Comparison of ENCODE assay signal across 8 cellular contexts in genomic region chr2:174024524-174025270, GRCh38. TPM values are rescaled to one million over a fixed set of nuclear protein-coding genes. Genes with fewer than 3 reads are reported as not detected.
A peak's percentile ranks its signal among the peaks of the same experiment; 100 is the strongest.
DNase-seq lines count a peak whose midpoint lies in the region; ATAC-seq, FAIRE-seq and TF ChIP-seq lines count a peak whose summit lies in the region.

No MANE protein-coding gene starts in this region.

- no peak overlapping the region for H4K8ac ChIP-seq in H1 (ENCODE audit: extremely low read depth, insufficient read depth, low read length)

- H3K9me3 ChIP-seq in H1 (ENCODE audit: insufficient read depth in 2 of 2, low read depth in 1 of 2, low read length in 1 of 2) (no peaks in the 10 kb centered on the region), mucosa of rectum (ENCODE audit: control insufficient read depth in 2 of 2, low read length in 2 of 2) (no peaks in the 10 kb centered on the region)
- H3K9me3 ChIP-seq in CD8-positive, alpha-beta T cell (ENCODE audit: low read length), result no peaks in the 10 kb centered on the region

- peak overlapping the region; percentile 29 to 30; a peak in 3 of 4 replicates for H3K4me2 ChIP-seq in H1 (ENCODE audit: insufficient read depth in 1 of 2, low read depth in 2 of 2, low read length in 2 of 2)

- TF ChIP-seq POLR2A in H1 (IDR thresholded peaks at IDR 0.05; ENCODE audit: control extremely low read depth in 1 of 2, low read depth in 2 of 2, low read length in 2 of 2) (no peak), erythroblast (IDR thresholded peaks at IDR 0.05; ENCODE audit: low read length) (no peak)

- H2BK120ac ChIP-seq in H1 (replicated peaks; ENCODE audit: low read depth, low read length), result peak overlapping the region; percentile 59

- H3K9me3 Mint-ChIP-seq in activated naive CD8-positive, alpha-beta T cell treated with anti-CD3 and anti-CD28 coated beads, Interleukin-2, amount 50 U/mL, for 24 hours, result peaks cover 5% of the 10 kb centered on the region
- no peaks in the 10 kb centered on the region for H3K9me3 Mint-ChIP-seq in activated naive CD8-positive, alpha-beta T cell treated with anti-CD3 and anti-CD28 coated beads for 36 hours
- H3K9me3 Mint-ChIP-seq in stimulated activated naive B cell treated with anti-CD40 and anti-IgM and Interleukin-4, amounts not matched to agents 10 μg/mL and 1 μg/mL and 100 μg/mL, for 72 hours, result no peaks in the 10 kb centered on the region
- H3K9me3 Mint-ChIP-seq in CD8-positive, alpha-beta T cell, result no peaks in the 10 kb centered on the region

- H3K79me2 ChIP-seq in H1 (ENCODE audit: control insufficient read depth in 1 of 2, insufficient read depth in 2 of 2, low read length in 2 of 2), result no peaks in the 10 kb centered on the region

- no peaks in the 10 kb centered on the region for H3K36me3 Mint-ChIP-seq in activated naive CD8-positive, alpha-beta T cell treated with anti-CD3 and anti-CD28 coated beads, Interleukin-2, amount 50 U/mL, for 24 hours (ENCODE audit: low read depth)
- no peaks in the 10 kb centered on the region for H3K36me3 Mint-ChIP-seq in activated naive CD8-positive, alpha-beta T cell treated with anti-CD3 and anti-CD28 coated beads for 36 hours
- no peaks in the 10 kb centered on the region for H3K36me3 Mint-ChIP-seq in stimulated activated naive B cell treated with anti-CD40 and anti-IgM and Interleukin-4, amounts not matched to agents 10 μg/mL and 1 μg/mL and 100 μg/mL, for 72 hours
- no peaks in the 10 kb centered on the region for H3K36me3 Mint-ChIP-seq in CD8-positive, alpha-beta T cell

- peak overlapping the region; percentile 40 for H2AK5ac ChIP-seq in H1 (ENCODE audit: low read depth, low read length)

- TF ChIP-seq RAD21 in H1 (IDR thresholded peaks at IDR 0.05 in 1 of 2, conservative IDR thresholded peaks at IDR 0.05 in 1 of 2; ENCODE audit: low read depth in 2 of 2, low read length in 2 of 2), result no peak

- 61% methylated on average over 14 of the region's 14 CpGs; no CpG with 5 or more reads in 1 of the 2 experiments for WGBS in H1 (ENCODE audit: extremely low coverage in 1 of 2, insufficient coverage in 1 of 2, insufficient read length in 1 of 2, insufficient replicate concordance in 2 of 2, low coverage in 1 of 2, low lambda C conversion rate in 2 of 2, missing lambda C conversion rate in 1 of 2), 2 experiments

- FAIRE-seq in H1 (lab: Jason Lieb, UNC), result no peak

- TF ChIP-seq CTCF in H1 (IDR thresholded peaks at IDR 0.05; ENCODE audit: control extremely low read depth in 1 of 3, insufficient read depth in 1 of 3, low read depth in 1 of 3, low read length in 3 of 3), result no peak
- TF ChIP-seq CTCF in CD8-positive, alpha-beta T cell (IDR thresholded peaks at IDR 0.05), result no peak

- DNase-seq in activated naive CD8-positive, alpha-beta T cell treated with anti-CD3 and anti-CD28 coated beads, Interleukin-2, amount 50 U/mL, for 24 hours, result no peak
- DNase-seq in activated naive CD8-positive, alpha-beta T cell treated with anti-CD3 and anti-CD28 coated beads for 36 hours, result no peak
- DNase-seq in H1 (ENCODE audit: low read depth in 1 of 2, low spot score in 2 of 2) (no peak), erythroblast (lab: John Stamatoyannopoulos, UW) (no peak)
- DNase-seq in stimulated activated naive B cell treated with anti-CD40 and anti-IgM and Interleukin-4, amounts not matched to agents 10 μg/mL and 1 μg/mL and 100 μg/mL, for 72 hours, result no peak
- no peak for DNase-seq in CD8-positive, alpha-beta T cell

- peak overlapping the region; percentile 76; the same call in 1 of the 2 replicates for H2BK5ac ChIP-seq in H1 (ENCODE audit: low read depth, low read length)

- peak overlapping the region; percentile 40; the same call in 1 of the 2 replicates for H2BK20ac ChIP-seq in H1 (ENCODE audit: low read length)

- H4K5ac ChIP-seq in H1 (ENCODE audit: insufficient read length, low read depth, low read length), result no peak overlapping the region

- H3K27ac Mint-ChIP-seq in activated naive CD8-positive, alpha-beta T cell treated with anti-CD3 and anti-CD28 coated beads, Interleukin-2, amount 50 U/mL, for 24 hours, result peak overlapping the region; percentile 84
- H3K27ac Mint-ChIP-seq in activated naive CD8-positive, alpha-beta T cell treated with anti-CD3 and anti-CD28 coated beads for 36 hours, result no peak overlapping the region
- no peak overlapping the region for H3K27ac Mint-ChIP-seq in stimulated activated naive B cell treated with anti-CD40 and anti-IgM and Interleukin-4, amounts not matched to agents 10 μg/mL and 1 μg/mL and 100 μg/mL, for 72 hours
- no peak overlapping the region for H3K27ac Mint-ChIP-seq in CD8-positive, alpha-beta T cell

- peak overlapping the region; percentile 9; the same call in 1 of the 2 replicates for H2AFZ ChIP-seq in H1 (ENCODE audit: low read length)

- intact Hi-C loops in CD8-positive, alpha-beta T cell (cut with DNase I, micrococcal nuclease), result no loop called here

- CTCF ChIA-PET in H1 (lab: Charles Lee; ENCODE audit: partially characterized antibody), result interaction anchor here (0.7 to 2.3 kb wide), 10 partner anchors 9 to 457 kb away, joined by 3 to 16 read pairs (median 4); no protein-coding TSS in a partner anchor
- CTCF ChIA-PET in CD8-positive, alpha-beta T cell (lab: Charles Lee), result no interaction called here

- no peak for TF ChIP-seq EP300 in H1 (IDR thresholded peaks at IDR 0.05; ENCODE audit: borderline replicate concordance in 1 of 2, low read depth in 2 of 2, low read length in 2 of 2)

- H3K27me3 ChIP-seq in H1 (replicated peaks in 1 of 4; ENCODE audit: control insufficient read depth in 3 of 4, extremely low read depth in 1 of 4, insufficient read depth in 3 of 4, low read length in 3 of 4), result no peaks in the 10 kb centered on the region; a peak in 1 of 7 replicates
- H3K27me3 ChIP-seq in mucosa of rectum (ENCODE audit: control insufficient read depth in 2 of 2, insufficient read depth in 2 of 2, low read length in 2 of 2), result no peaks in the 10 kb centered on the region
- H3K27me3 ChIP-seq in CD8-positive, alpha-beta T cell (ENCODE audit: insufficient read depth, low read length), result no peaks in the 10 kb centered on the region

- H3K4me3 ChIP-seq in H1 (ENCODE audit: extremely low read depth in 1 of 4, insufficient read depth in 2 of 4, low read depth in 3 of 4, low read length in 4 of 4) (no peak overlapping the region; a peak in 1 of 8 replicates), mucosa of rectum (ENCODE audit: low read length in 2 of 2) (no peak overlapping the region)
- H3K4me3 ChIP-seq in CD8-positive, alpha-beta T cell (ENCODE audit: low read depth, low read length), result no peak overlapping the region

- H3K27ac ChIP-seq in H1 (ENCODE audit: low read depth, low read length) (no peak overlapping the region; the same call in 1 of the 2 replicates), mucosa of rectum (ENCODE audit: low read depth in 2 of 2, low read length in 2 of 2) (peak overlapping the region; percentile 77 to 79)
- H3K27ac ChIP-seq in CD8-positive, alpha-beta T cell (ENCODE audit: low read depth, low read length), result no peak overlapping the region

- H2BK12ac ChIP-seq in H1 (ENCODE audit: low read depth, low read length), result peak overlapping the region; percentile 94

- H3K9ac ChIP-seq in H1 (replicated peaks in 1 of 4; ENCODE audit: extremely low read depth in 1 of 4, low read depth in 3 of 4, low read length in 3 of 4) (no peak overlapping the region; a peak in 2 of 7 replicates), mucosa of rectum (ENCODE audit: low read depth in 1 of 2, low read length in 2 of 2) (no peak overlapping the region)

- H4K20me1 ChIP-seq in H1 (replicated peaks in 1 of 2; ENCODE audit: control insufficient read depth in 1 of 2, insufficient read depth in 2 of 2, low read length in 2 of 2), result no peaks in the 10 kb centered on the region

- H3K4me1 ChIP-seq in H1 (replicated peaks in 1 of 4; ENCODE audit: control insufficient read depth in 3 of 4, insufficient read depth in 4 of 4, low read length in 3 of 4), result peaks cover 8 to 23% (median 15%) of the 10 kb centered on the region in 4 experiments
- peaks cover 3 to 5% of the 10 kb centered on the region in 2 donors for H3K4me1 ChIP-seq in mucosa of rectum (ENCODE audit: control insufficient read depth in 2 of 2, insufficient read depth in 2 of 2, low read length in 2 of 2)
- no peaks in the 10 kb centered on the region for H3K4me1 ChIP-seq in CD8-positive, alpha-beta T cell (ENCODE audit: insufficient read depth, low read length)

- H3K27me3 Mint-ChIP-seq in activated naive CD8-positive, alpha-beta T cell treated with anti-CD3 and anti-CD28 coated beads, Interleukin-2, amount 50 U/mL, for 24 hours, result no peaks in the 10 kb centered on the region
- H3K27me3 Mint-ChIP-seq in activated naive CD8-positive, alpha-beta T cell treated with anti-CD3 and anti-CD28 coated beads for 36 hours, result no peaks in the 10 kb centered on the region
- H3K27me3 Mint-ChIP-seq in stimulated activated naive B cell treated with anti-CD40 and anti-IgM and Interleukin-4, amounts not matched to agents 10 μg/mL and 1 μg/mL and 100 μg/mL, for 72 hours, result peaks cover 0 to 5% of the 10 kb centered on the region in 2 donors
- H3K27me3 Mint-ChIP-seq in CD8-positive, alpha-beta T cell (ENCODE audit: low read depth), result no peaks in the 10 kb centered on the region

- H3K23ac ChIP-seq in H1 (ENCODE audit: insufficient read length), result no peak overlapping the region

- no peaks in the 10 kb centered on the region for H3K79me1 ChIP-seq in H1 (ENCODE audit: low read depth, low read length)

- peak overlapping the region; percentile 83 for H3K18ac ChIP-seq in H1 (ENCODE audit: extremely low read depth, low read length)

- ATAC-seq in activated naive CD8-positive, alpha-beta T cell treated with anti-CD3 and anti-CD28 coated beads, Interleukin-2, amount 50 U/mL, for 24 hours, result no peak
- ATAC-seq in stimulated activated naive B cell treated with anti-CD40 and anti-IgM and Interleukin-4, amounts not matched to agents 10 μg/mL and 1 μg/mL and 100 μg/mL, for 72 hours (replicated peaks), result no peak
- ATAC-seq in CD8-positive, alpha-beta T cell, result no peak
- no peak for ATAC-seq in GM18517 (IDR thresholded peaks at IDR 0.05; ENCODE audit: unreplicated experiment)

- H3K4ac ChIP-seq in H1 (replicated peaks; ENCODE audit: insufficient read length, low read depth, low read length), result no peak overlapping the region

- H4K91ac ChIP-seq in H1 (replicated peaks; ENCODE audit: insufficient read length, low read length), result no peak overlapping the region

- H3K56ac ChIP-seq in H1 (replicated peaks; ENCODE audit: insufficient read length, low read depth, low read length), result no peak overlapping the region

- no peak overlapping the region for H3K4me3 Mint-ChIP-seq in activated naive CD8-positive, alpha-beta T cell treated with anti-CD3 and anti-CD28 coated beads, Interleukin-2, amount 50 U/mL, for 24 hours
- H3K4me3 Mint-ChIP-seq in activated naive CD8-positive, alpha-beta T cell treated with anti-CD3 and anti-CD28 coated beads for 36 hours, result no peak overlapping the region
- H3K4me3 Mint-ChIP-seq in stimulated activated naive B cell treated with anti-CD40 and anti-IgM and Interleukin-4, amounts not matched to agents 10 μg/mL and 1 μg/mL and 100 μg/mL, for 72 hours, result no peak overlapping the region
- H3K4me3 Mint-ChIP-seq in CD8-positive, alpha-beta T cell, result no peak overlapping the region

- H2BK15ac ChIP-seq in H1 (ENCODE audit: low read length), result peak overlapping the region; percentile 88; the same call in 1 of the 2 replicates

- peaks cover 3% of the 10 kb centered on the region; the same call in 1 of the 2 replicates for H3K23me2 ChIP-seq in H1 (ENCODE audit: low read depth, low read length)

- POLR2A ChIA-PET in H1 (lab: Charles Lee; ENCODE audit: partially characterized antibody), result interaction anchor here (1.1 to 2.9 kb wide), 4 partner anchors 9 to 60 kb away, joined by 3 to 15 read pairs (median 6); partner anchors contain the start of gene SP3
- POLR2A ChIA-PET in CD8-positive, alpha-beta T cell (lab: Charles Lee), result no interaction called here

- H3K36me3 ChIP-seq in H1 (ENCODE audit: control insufficient read depth in 2 of 4, insufficient read depth in 4 of 4, low read length in 3 of 4) (no peaks in the 10 kb centered on the region), mucosa of rectum (ENCODE audit: control insufficient read depth in 2 of 2, insufficient read depth in 2 of 2, low read length in 2 of 2) (no peaks in the 10 kb centered on the region)
- no peaks in the 10 kb centered on the region for H3K36me3 ChIP-seq in CD8-positive, alpha-beta T cell (ENCODE audit: insufficient read depth, low read length)

- H3K4me1 Mint-ChIP-seq in activated naive CD8-positive, alpha-beta T cell treated with anti-CD3 and anti-CD28 coated beads, Interleukin-2, amount 50 U/mL, for 24 hours, result peaks cover 6% of the 10 kb centered on the region
- H3K4me1 Mint-ChIP-seq in activated naive CD8-positive, alpha-beta T cell treated with anti-CD3 and anti-CD28 coated beads for 36 hours, result no peaks in the 10 kb centered on the region
- H3K4me1 Mint-ChIP-seq in stimulated activated naive B cell treated with anti-CD40 and anti-IgM and Interleukin-4, amounts not matched to agents 10 μg/mL and 1 μg/mL and 100 μg/mL, for 72 hours, result peaks cover 6 to 7% of the 10 kb centered on the region in 2 donors
- H3K4me1 Mint-ChIP-seq in CD8-positive, alpha-beta T cell (ENCODE audit: low read depth), result no peaks in the 10 kb centered on the region

- H3K14ac ChIP-seq in H1 (ENCODE audit: insufficient read length), result no peak overlapping the region

RNA-seq across cellular contexts. Expression of gene SP3, which starts 59.5 kb away (rescaled TPM):
- 10 to 100 TPM; 84.7 to 86.8 TPM for total RNA-seq in activated naive CD8-positive, alpha-beta T cell treated with anti-CD3 and anti-CD28 coated beads for 36 hours
- total RNA-seq in H1 (2021; fragmentation: NEBNext Ultra II Directional; extraction: Animal tissue kit (Norgen Biotek cat#: 25700)), result 85.1 and 92.1 TPM in 2 replicates
- 20.2 and 31.0 TPM in 2 replicates for polyA plus RNA-seq in H1 (2011; rRNA removed)
- polyA plus RNA-seq in H1 (2011; cell fraction: cytosol; rRNA removed), result 29.7 TPM
- 35.4 TPM for polyA plus RNA-seq in H1 (2011; cell fraction: nucleus; rRNA removed)
- polyA plus RNA-seq in H1 (2012, experiment 1 of 2), result 31.0 to 46.1 TPM (median 39.0 TPM) in 4 replicates
- polyA plus RNA-seq in H1 (2012, experiment 2 of 2), result 2.5 TPM
- polyA plus RNA-seq in H1 (2013, experiment 1 of 2), result 28.3 TPM
- 28.7 TPM for polyA plus RNA-seq in H1 (2013, experiment 2 of 2)
- 119 and 166 TPM in 2 replicates for polyA minus RNA-seq in H1 (2011; rRNA and poly(A)+ RNA removed)
- 54.6 TPM for polyA minus RNA-seq in H1 (2011; cell fraction: cytosol; rRNA and poly(A)+ RNA removed)
- 158 TPM for polyA minus RNA-seq in H1 (2011; cell fraction: nucleus; rRNA and poly(A)+ RNA removed)
- total RNA-seq in CD8-positive, alpha-beta T cell, result 100 to 1,000 TPM; 166 to 169 TPM

Comparison
In these comparisons a context has a peak if more than half of its experiments do, and no peak if none do; other contexts are left out.
1. H3K27ac ChIP-seq: peak in mucosa of rectum (2 of 2); none in H1 (single experiment) and CD8-positive, alpha-beta T cell (single experiment).